In genomic region chr1:39663559-39663958, GRCh38 we compare ENCODE assay signal across 19 cellular contexts. TPM values are rescaled to one million over a fixed set of nuclear protein-coding genes. Genes with fewer than 3 reads are reported as not detected.
A peak's percentile ranks its signal among the peaks of the same experiment; 100 is the strongest.
DNase-seq lines count a peak whose midpoint lies in the region; ATAC-seq and TF ChIP-seq lines count a peak whose summit lies in the region.
"Had no signal": no experiment of that assay in that cellular context is flagged by ENCODE, and none has a peak within 500 bp of the region (broad histone marks: within the 10 kb centered on the region; RNA-seq: fewer than 3 reads in every experiment).

No MANE protein-coding gene starts in this region.

- no peaks in the 10 kb centered on the region for H3K79me1 ChIP-seq in mesendoderm (ENCODE audit: low read length)

- H3K18ac ChIP-seq in mesendoderm (ENCODE audit: low read length), result no peak overlapping the region

- peaks cover 100% of the 10 kb centered on the region for H3K27me3 Mint-ChIP-seq in WTC11 (ENCODE audit: low read depth)

- dilution Hi-C loops in mammary epithelial cell (cut with HindIII; ENCODE audit: low sequenced_read_pairs), result no loop called here

- H2AK5ac ChIP-seq in mesendoderm (ENCODE audit: low read length), result no peak overlapping the region

- no peak overlapping the region for H3K4me3 Mint-ChIP-seq in WTC11

- no peak overlapping the region for H2BK5ac ChIP-seq in mesendoderm (ENCODE audit: low read length)

- no peak overlapping the region for H3K9ac ChIP-seq in mesendoderm (ENCODE audit: low read length)
- no peak overlapping the region for H3K9ac ChIP-seq in mammary epithelial cell (ENCODE audit: insufficient read depth, low read length)
- H3K9ac ChIP-seq: BLaER1 treated with 17β-estradiol and CSF1 and Interleukin-3, amounts not matched to agents 10 nM and 100 nM had no signal

- H3K4me1 Mint-ChIP-seq in WTC11, result no peaks in the 10 kb centered on the region

- no peaks in the 10 kb centered on the region for H3K4me1 ChIP-seq in mesendoderm (ENCODE audit: control insufficient read depth, low read depth, low read length)
- no peaks in the 10 kb centered on the region for H3K4me1 ChIP-seq in mammary epithelial cell (ENCODE audit: insufficient read depth, low read length)
- H3K4me1 ChIP-seq: SJCRH30 had no signal

- H3K23ac ChIP-seq in mesendoderm (ENCODE audit: low read length), result no peak overlapping the region

- intact Hi-C loops in mammary epithelial cell (cut with micrococcal nuclease), result no loop called here

- H3K56ac ChIP-seq in mesendoderm (ENCODE audit: low read length), result no peak overlapping the region

- H2AFZ ChIP-seq in mammary epithelial cell (ENCODE audit: low read depth, low read length), result no peak overlapping the region

- H4K8ac ChIP-seq in mesendoderm (ENCODE audit: low read depth, low read length), result no peak overlapping the region

- no peak overlapping the region for H3K4me2 ChIP-seq in mesendoderm (ENCODE audit: low read length)
- H3K4me2 ChIP-seq in mammary epithelial cell (ENCODE audit: insufficient read depth, low read depth, low read length), result no peak overlapping the region
- H3K4me2 ChIP-seq: BLaER1 treated with 17β-estradiol and CSF1 and Interleukin-3, amounts not matched to agents 10 nM and 100 nM had no signal

- POLR2A ChIA-PET in WTC11 (lab: Charles Lee), result no interaction called here

- TF ChIP-seq CTCF in WTC11 (IDR thresholded peaks at IDR 0.05), result no peak
- TF ChIP-seq CTCF in mammary epithelial cell (conservative IDR thresholded peaks at IDR 0.05 in 1 of 2, IDR thresholded peaks at IDR 0.05 in 1 of 2; ENCODE audit: extremely low read depth in 1 of 2, insufficient read depth in 1 of 2, low read depth in 1 of 2, low read length in 2 of 2), result no peak

- in situ Hi-C loops in mammary epithelial cell (cut with MboI; ENCODE audit: low sequenced_read_pairs in 2 of 2), result loop anchor here in 1 of 2 donors (25.0 kb wide), 1 partner anchor 576 kb away; no protein-coding TSS in a partner anchor

- no peaks in the 10 kb centered on the region for H3K79me2 ChIP-seq in mesendoderm (ENCODE audit: control insufficient read depth, insufficient read depth, low read length)
- H3K79me2 ChIP-seq in mammary epithelial cell (ENCODE audit: insufficient read depth, low read length), result no peaks in the 10 kb centered on the region

- no peak overlapping the region for H2BK120ac ChIP-seq in mesendoderm (ENCODE audit: low read depth, low read length)

- no CpG with 5 or more reads among the region's 8 CpGs for WGBS in mesendoderm (ENCODE audit: extremely low coverage, insufficient coverage, low lambda C conversion rate)
- 96% methylated on average over 8 of the region's 8 CpGs for WGBS in mammary epithelial cell (ENCODE audit: low coverage, missing lambda C conversion rate)

- CTCF ChIA-PET in WTC11 (lab: Charles Lee), result interaction anchor here (0.6 to 3.1 kb wide), 5 partner anchors 9 to 228 kb away, joined by 3 to 11 read pairs (median 6); partner anchors contain the start of gene NT5C1A
- CTCF ChIA-PET in mammary epithelial cell (lab: Charles Lee; ENCODE audit: low non-redundant PET), result no interaction called here

- H3K27me3 ChIP-seq in mesendoderm (ENCODE audit: insufficient read depth, low read length, poor library complexity) (peaks cover 6% of the 10 kb centered on the region), mammary epithelial cell (ENCODE audit: insufficient read depth, low read length) (no peaks in the 10 kb centered on the region)
- H3K27me3 ChIP-seq: BLaER1 treated with 17β-estradiol and CSF1 and Interleukin-3, amounts not matched to agents 10 nM and 100 nM; SJCRH30 had no signal

- no peak overlapping the region for H3K4me3 ChIP-seq in mesendoderm (ENCODE audit: low read length)
- H3K4me3 ChIP-seq in mammary epithelial cell (replicated peaks in 1 of 3; ENCODE audit: insufficient read depth in 1 of 3, low read depth in 2 of 3, low read length in 3 of 3), result no peak overlapping the region
- H3K4me3 ChIP-seq: BLaER1 treated with 17β-estradiol and CSF1 and Interleukin-3, amounts not matched to agents 10 nM and 100 nM; SJCRH30 had no signal

- no peaks in the 10 kb centered on the region for H3K9me3 Mint-ChIP-seq in WTC11

- DNase-seq in DMS53 (lab: John Stamatoyannopoulos, UW), result peak; percentile 20
- no peak for DNase-seq in DMS53 treated with DMSO at 0.1 percent for 48 hours (lab: John Stamatoyannopoulos, UW; ENCODE audit: unreplicated experiment)
- peak; percentile 73 for DNase-seq in NCI-H82 (lab: John Stamatoyannopoulos, UW)
- peak; percentile 44 for DNase-seq in WTC11 (ENCODE audit: low spot score)
- peak; percentile 45 for DNase-seq in mesendoderm
- no peak for DNase-seq in mammary epithelial cell
- no peak for DNase-seq in NCI-H510A (lab: John Stamatoyannopoulos, UW)
- DNase-seq: 8988T, KG1, NCI-H1105 treated with DMSO at 0.1 percent for 48 hours, NCI-H1694 treated with DMSO at 0.1 percent for 48 hours, NCI-H2107, NCI-H345, NCI-H69, SJCRH30 had no signal

- H3K36me3 Mint-ChIP-seq in WTC11, result no peaks in the 10 kb centered on the region

- H3K36me3 ChIP-seq in mesendoderm (ENCODE audit: control insufficient read depth, insufficient read depth, low read length) (no peaks in the 10 kb centered on the region), mammary epithelial cell (ENCODE audit: insufficient read depth, low read length) (no peaks in the 10 kb centered on the region)
- H3K36me3 ChIP-seq: BLaER1 treated with 17β-estradiol and CSF1 and Interleukin-3, amounts not matched to agents 10 nM and 100 nM; SJCRH30 had no signal

- peak; percentile 89 for ATAC-seq in WTC11
- ATAC-seq in GM21526 (IDR thresholded peaks at IDR 0.05; ENCODE audit: low FRiP score, unreplicated experiment), result no peak

- H3K27ac ChIP-seq in mesendoderm (ENCODE audit: low read depth, low read length) (no peak overlapping the region), mammary epithelial cell (ENCODE audit: insufficient read depth, low read depth, low read length) (no peak overlapping the region)
- H3K27ac ChIP-seq: BLaER1 treated with 17β-estradiol and CSF1 and Interleukin-3, amounts not matched to agents 10 nM and 100 nM; RWPE1; SJCRH30 had no signal

- no peak overlapping the region for H3K4ac ChIP-seq in mesendoderm (ENCODE audit: low read depth, low read length)

- H3K9me3 ChIP-seq in mammary epithelial cell (replicated peaks; ENCODE audit: insufficient read depth, low read length), result no peaks in the 10 kb centered on the region
- H3K9me3 ChIP-seq: BLaER1 treated with 17β-estradiol and CSF1 and Interleukin-3, amounts not matched to agents 10 nM and 100 nM; SJCRH30 had no signal

- H4K5ac ChIP-seq in mesendoderm (ENCODE audit: low read length), result no peak overlapping the region

- no peak overlapping the region for H3K27ac Mint-ChIP-seq in WTC11

- BruUV-seq in mammary epithelial cell (replicated peaks; lab: Mats Ljungman, UMichigan), result no TSS peak

- H2BK15ac ChIP-seq in mesendoderm (replicated peaks; ENCODE audit: low read depth), result no peak overlapping the region

- no peaks in the 10 kb centered on the region for H4K20me1 ChIP-seq in mammary epithelial cell (ENCODE audit: insufficient read depth, low read length)
- H4K20me1 ChIP-seq: BLaER1 treated with 17β-estradiol and CSF1 and Interleukin-3, amounts not matched to agents 10 nM and 100 nM had no signal

TF ChIP-seq in WTC11, 78 proteins besides CTCF, POLR2A, EP300 and RAD21:
- TF ChIP-seq GABPB1 (CRISPR knock-in tag; IDR thresholded peaks at IDR 0.05) (no peak), NR1H2 (CRISPR knock-in tag; IDR thresholded peaks at IDR 0.05) (no peak), ATF3 (CRISPR knock-in tag; conservative IDR thresholded peaks at IDR 0.05) (no peak), CREB1 (CRISPR knock-in tag; IDR thresholded peaks at IDR 0.05) (no peak), NFYB (CRISPR knock-in tag; conservative IDR thresholded peaks at IDR 0.05; ENCODE audit: low read depth) (peak; percentile 42; the same call in 1 of the 2 replicates)
- TF ChIP-seq, protein P1, sequence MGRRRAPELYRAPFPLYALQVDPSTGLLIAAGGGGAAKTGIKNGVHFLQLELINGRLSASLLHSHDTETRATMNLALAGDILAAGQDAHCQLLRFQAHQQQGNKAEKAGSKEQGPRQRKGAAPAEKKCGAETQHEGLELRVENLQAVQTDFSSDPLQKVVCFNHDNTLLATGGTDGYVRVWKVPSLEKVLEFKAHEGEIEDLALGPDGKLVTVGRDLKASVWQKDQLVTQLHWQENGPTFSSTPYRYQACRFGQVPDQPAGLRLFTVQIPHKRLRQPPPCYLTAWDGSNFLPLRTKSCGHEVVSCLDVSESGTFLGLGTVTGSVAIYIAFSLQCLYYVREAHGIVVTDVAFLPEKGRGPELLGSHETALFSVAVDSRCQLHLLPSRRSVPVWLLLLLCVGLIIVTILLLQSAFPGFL (CRISPR knock-in tag; IDR thresholded peaks at IDR 0.05; ENCODE audit: borderline replicate concordance), result no peak

RNA-seq across cellular contexts. Expression of gene NT5C1A, which starts 8.3 kb away (rescaled TPM):
- total RNA-seq in WTC11 (2021) (not detected in 3 replicates), mammary epithelial cell (under 1 TPM in 1 of 2 donors, not detected in 1; 0.33 TPM)
- not detected for polyA plus RNA-seq in mesendoderm (2013, experiment 1 of 2)
- polyA plus RNA-seq in mesendoderm (2013, experiment 2 of 2), result not detected
- polyA plus RNA-seq in mammary epithelial cell, result not detected
- polyA minus RNA-seq in mammary epithelial cell, result not detected
- total RNA-seq: MCF 10A had no signal

RNA-seq across cellular contexts. Expression of gene HEYL, which starts 24.1 kb away (rescaled TPM):
- total RNA-seq in WTC11 (2021) (2.3 to 3.6 TPM (median 3.2 TPM) in 3 replicates), mammary epithelial cell (not detected)
- polyA plus RNA-seq in mesendoderm (2013, experiment 1 of 2), result 0.41 TPM
- 0.41 TPM for polyA plus RNA-seq in mesendoderm (2013, experiment 2 of 2)
- 0.01 TPM for polyA plus RNA-seq in mammary epithelial cell
- polyA minus RNA-seq in mammary epithelial cell, result not detected
- total RNA-seq: MCF 10A had no signal

RNA-seq across cellular contexts. Expression of gene HPCAL4, which starts 27.7 kb away (rescaled TPM):
- total RNA-seq in WTC11 (2021), result 0.50 to 0.80 TPM (median 0.60 TPM) in 3 replicates
- 0.07 TPM for polyA plus RNA-seq in mesendoderm (2013, experiment 1 of 2)
- polyA plus RNA-seq in mesendoderm (2013, experiment 2 of 2), result 0.06 TPM
- total RNA-seq in mammary epithelial cell, result under 1 TPM in 1 of 2 donors, not detected in 1; under 0.01 TPM
- 0.02 TPM for polyA plus RNA-seq in mammary epithelial cell
- polyA minus RNA-seq in mammary epithelial cell, result not detected
- total RNA-seq: MCF 10A had no signal

Comparison
In these comparisons a context has a peak if more than half of its experiments do, and no peak if none do; other contexts are left out.
1. DNase-seq: peak in DMS53 (single experiment), NCI-H82 (single experiment), WTC11 (single experiment) and mesendoderm (single experiment); none in DMS53 treated with DMSO at 0.1 percent for 48 hours (single experiment), mammary epithelial cell (single experiment) and NCI-H510A (single experiment).